In genomic region chr17:66459811-66460270, GRCh38 we compare ENCODE assay signal across 1 cellular context.
A peak's percentile ranks its signal among the peaks of the same experiment; 100 is the strongest.
TF ChIP-seq lines count a peak whose summit lies in the region.

No MANE protein-coding gene starts in this region.

TF ChIP-seq in HepG2, 621 proteins besides CTCF, POLR2A, EP300 and RAD21 (continued from another document and continues in another):
- TF ChIP-seq CREB3 (CRISPR knock-in tag; IDR thresholded peaks at IDR 0.05) (no peak), MAZ (IDR thresholded peaks at IDR 0.05; ENCODE audit: borderline replicate concordance, low read depth, low read length) (no peak), MAZ (CRISPR knock-in tag; IDR thresholded peaks at IDR 0.05; ENCODE audit: low read depth) (no peak), NR2F6 (IDR thresholded peaks at IDR 0.05) (peak; percentile 80), NR2F6 (CRISPR knock-in tag; IDR thresholded peaks at IDR 0.05) (peak; percentile 66), ZNF501 (CRISPR knock-in tag; IDR thresholded peaks at IDR 0.05) (no peak; the same call in none of the 2 replicates), ZKSCAN1 (IDR thresholded peaks at IDR 0.05; ENCODE audit: low read length) (no peak), ZNF234 (CRISPR knock-in tag; conservative IDR thresholded peaks at IDR 0.05) (no peak), E2F1 (CRISPR knock-in tag; IDR thresholded peaks at IDR 0.05) (peak; percentile 57; the same call in 1 of the 2 replicates), ZNF800 (CRISPR knock-in tag; IDR thresholded peaks at IDR 0.05) (peak; percentile 89; the same call in 1 of the 2 replicates), MAF1 (CRISPR knock-in tag; IDR thresholded peaks at IDR 0.05; ENCODE audit: borderline replicate concordance) (no peak), ZBTB14 (CRISPR knock-in tag; IDR thresholded peaks at IDR 0.05) (no peak), NAIF1 (CRISPR knock-in tag; IDR thresholded peaks at IDR 0.05; ENCODE audit: borderline replicate concordance) (no peak), ZNF263 (CRISPR knock-in tag; IDR thresholded peaks at IDR 0.05) (no peak; the same call in 1 of the 2 replicates), CSRNP1 (CRISPR knock-in tag; IDR thresholded peaks at IDR 0.05) (no peak), ZNF7 (CRISPR knock-in tag; IDR thresholded peaks at IDR 0.05) (no peak), CENPT (CRISPR knock-in tag; IDR thresholded peaks at IDR 0.05; ENCODE audit: low read depth) (no peak), KMT2B (CRISPR knock-in tag; IDR thresholded peaks at IDR 0.05) (no peak), ZNF780A (CRISPR knock-in tag; IDR thresholded peaks at IDR 0.05) (no peak), POGZ (CRISPR knock-in tag; IDR thresholded peaks at IDR 0.05) (peak; percentile 81), ZNF788 (CRISPR knock-in tag; IDR thresholded peaks at IDR 0.05; ENCODE audit: borderline replicate concordance) (peak; percentile 73; the same call in 1 of the 2 replicates), CHD2 (IDR thresholded peaks at IDR 0.05; ENCODE audit: low read depth, low read length) (no peak), ZNF670 (CRISPR knock-in tag; IDR thresholded peaks at IDR 0.05; ENCODE audit: borderline replicate concordance) (no peak), UBTF (CRISPR knock-in tag; IDR thresholded peaks at IDR 0.05) (no peak), TOE1 (CRISPR knock-in tag; IDR thresholded peaks at IDR 0.05) (no peak), MIER3 (CRISPR knock-in tag; IDR thresholded peaks at IDR 0.05; ENCODE audit: borderline replicate concordance) (peak; percentile 97), ZNF446 (CRISPR knock-in tag; IDR thresholded peaks at IDR 0.05) (no peak), MAFG (CRISPR knock-in tag; IDR thresholded peaks at IDR 0.05) (no peak), ZNF782 (CRISPR knock-in tag; IDR thresholded peaks at IDR 0.05; ENCODE audit: borderline replicate concordance) (no peak), ZNF567 (CRISPR knock-in tag; IDR thresholded peaks at IDR 0.05; ENCODE audit: borderline replicate concordance) (no peak), PLSCR1 (CRISPR knock-in tag; IDR thresholded peaks at IDR 0.05; ENCODE audit: borderline replicate concordance) (no peak), TAF15 (IDR thresholded peaks at IDR 0.05; ENCODE audit: low read depth, low read length, poor library complexity, severe bottlenecking) (no peak), ZNF3 (CRISPR knock-in tag; IDR thresholded peaks at IDR 0.05) (no peak), SMAD3 (CRISPR knock-in tag; IDR thresholded peaks at IDR 0.05) (peak; percentile 83; the same call in 1 of the 2 replicates), ZFX (CRISPR knock-in tag; IDR thresholded peaks at IDR 0.05; ENCODE audit: low read depth) (peak; percentile 75), ELF4 (CRISPR knock-in tag; IDR thresholded peaks at IDR 0.05; ENCODE audit: borderline replicate concordance) (no peak), ZBTB20 (CRISPR knock-in tag; IDR thresholded peaks at IDR 0.05; ENCODE audit: borderline replicate concordance, low read depth) (peak; percentile 92; the same call in 1 of the 2 replicates), MEIS2 (CRISPR knock-in tag; IDR thresholded peaks at IDR 0.05) (peak; percentile 68), TEAD3 (CRISPR knock-in tag; optimal IDR thresholded peaks at IDR 0.05; ENCODE audit: borderline replicate concordance) (peak; percentile 84), NCOA5 (CRISPR knock-in tag; IDR thresholded peaks at IDR 0.05) (0 out of 2 replicates have a peak, but pooled peaks have one; percentile 46), ZNF282 (IDR thresholded peaks at IDR 0.05; ENCODE audit: partially characterized antibody) (no peak), DBP (CRISPR knock-in tag; IDR thresholded peaks at IDR 0.05; ENCODE audit: not compliant biosample characterization) (no peak), ZBTB7A (CRISPR knock-in tag; IDR thresholded peaks at IDR 0.05) (no peak), MATR3 (CRISPR knock-in tag; IDR thresholded peaks at IDR 0.05) (no peak), ZFP90 (CRISPR knock-in tag; IDR thresholded peaks at IDR 0.05; ENCODE audit: borderline replicate concordance) (no peak; the same call in 1 of the 2 replicates), SOX5 (CRISPR knock-in tag; IDR thresholded peaks at IDR 0.05; ENCODE audit: borderline replicate concordance) (peak; percentile 74), ZKSCAN8 (CRISPR knock-in tag; IDR thresholded peaks at IDR 0.05; ENCODE audit: borderline replicate concordance) (peak; percentile 83), ZNF557 (CRISPR knock-in tag; IDR thresholded peaks at IDR 0.05) (0 out of 2 replicates have a peak, but pooled peaks have one; percentile 26), ETV5 (CRISPR knock-in tag; IDR thresholded peaks at IDR 0.05; ENCODE audit: borderline replicate concordance) (peak; percentile 89; the same call in 1 of the 2 replicates), ZNF839 (CRISPR knock-in tag; IDR thresholded peaks at IDR 0.05; ENCODE audit: borderline replicate concordance) (no peak), NCOR1 (IDR thresholded peaks at IDR 0.05; ENCODE audit: borderline replicate concordance, low read length) (peak; percentile 88), SKI (IDR thresholded peaks at IDR 0.05; ENCODE audit: partially characterized antibody) (peak; percentile 41), TOPORS (CRISPR knock-in tag; IDR thresholded peaks at IDR 0.05) (peak; percentile 51; the same call in 1 of the 2 replicates), HINFP (CRISPR knock-in tag; IDR thresholded peaks at IDR 0.05; ENCODE audit: low read depth) (no peak), BRF2 (CRISPR knock-in tag; IDR thresholded peaks at IDR 0.05) (no peak), ZIK1 (CRISPR knock-in tag; IDR thresholded peaks at IDR 0.05; ENCODE audit: borderline replicate concordance, low read depth) (no peak), AGO1 (IDR thresholded peaks at IDR 0.05; ENCODE audit: low read depth, low read length, poor library complexity, severe bottlenecking) (no peak)
